Comparison of ENCODE assay signal across 13 cellular contexts in the genomic region with DNA sequence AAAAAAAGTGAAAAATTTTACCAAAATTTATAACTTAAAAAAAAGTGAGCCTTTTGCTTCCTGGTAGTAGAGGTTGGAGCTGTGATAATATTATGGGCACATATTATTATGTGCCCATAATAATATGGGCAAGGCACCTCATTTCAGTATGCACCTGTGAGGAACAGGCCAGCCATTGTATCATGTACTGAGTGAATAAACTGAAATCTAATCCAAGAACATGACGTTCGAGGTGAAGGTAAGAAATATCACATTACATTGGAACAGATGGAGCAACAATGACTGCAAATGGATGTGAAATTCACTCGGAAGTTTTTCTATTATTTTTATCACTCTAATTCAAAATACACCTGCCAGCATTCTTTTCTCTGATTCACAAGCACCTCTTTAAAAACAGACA.
DNase-seq lines count a peak whose midpoint lies in the region; TF ChIP-seq lines count a peak whose summit lies in the region.
"Had no signal": no experiment of that assay in that cellular context is flagged by ENCODE, and none has a peak within 500 bp of the region (broad histone marks: within the 10 kb centered on the region; RNA-seq: fewer than 3 reads in every experiment).

No MANE protein-coding gene starts in this region.

- TF ChIP-seq CTCF in tibial artery (IDR thresholded peaks at IDR 0.05): no peak

- intact Hi-C loops in tibial artery (cut with DNase I; ENCODE audit: low total_unique reads): no loop called here

- in situ Hi-C loops in G401 (cut with HindIII; ENCODE audit: low sequenced_read_pairs): no loop called here

- H3K4me1 ChIP-seq in tibial artery: peaks cover 0 to 12% (median 11%) of the 10 kb centered on the region in 4 donors
- H3K4me1 ChIP-seq: Caco-2 had no signal

- H3K27ac ChIP-seq in tibial artery: no peak overlapping the region
- H3K27ac ChIP-seq: C4-2B had no signal

- no peaks in the 10 kb centered on the region for H3K27me3 ChIP-seq in tibial artery

- H3K36me3 ChIP-seq in tibial artery: no peaks in the 10 kb centered on the region

- no peak overlapping the region for H3K4me3 ChIP-seq in tibial artery

- peaks cover 0 to 9% (median 0%) of the 10 kb centered on the region in 3 donors for H3K9me3 ChIP-seq in tibial artery

- DNase-seq in NCI-H526 (lab: John Stamatoyannopoulos, UW): peak; percentile 3 to 20
- DNase-seq in NCI-H526 treated with DMSO at 0.1 percent for 48 hours (lab: John Stamatoyannopoulos, UW): no peak
- DNase-seq in NCI-H2029 treated with DMSO at 0.1 percent for 48 hours (lab: John Stamatoyannopoulos, UW): peak; percentile 4
- DNase-seq in NCI-H69 (lab: John Stamatoyannopoulos, UW): peak; percentile 67
- DNase-seq in iPS-NIHi7 (ENCODE audit: extremely low spot score): no peak
- DNase-seq in NCI-H510A (lab: John Stamatoyannopoulos, UW): no peak
- DNase-seq in tibial artery: no peak
- DNase-seq in G401 (ENCODE audit: low spot score): no peak
- DNase-seq: Caco-2, NCI-H2081 treated with DMSO at 0.1 percent for 48 hours, NCI-H82, SIG-M5 had no signal

Comparison
In these comparisons a context has a peak if more than half of its experiments do, and no peak if none do; other contexts are left out.
1. DNase-seq: peak in NCI-H526 (2 of 2), NCI-H2029 treated with DMSO at 0.1 percent for 48 hours (single experiment) and NCI-H69 (single experiment); none in NCI-H526 treated with DMSO at 0.1 percent for 48 hours (single experiment), iPS-NIHi7 (single experiment), NCI-H510A (single experiment), tibial artery (0 of 2) and G401 (single experiment).